28 cellular contexts compared by ENCODE assay signal in the genomic region with DNA sequence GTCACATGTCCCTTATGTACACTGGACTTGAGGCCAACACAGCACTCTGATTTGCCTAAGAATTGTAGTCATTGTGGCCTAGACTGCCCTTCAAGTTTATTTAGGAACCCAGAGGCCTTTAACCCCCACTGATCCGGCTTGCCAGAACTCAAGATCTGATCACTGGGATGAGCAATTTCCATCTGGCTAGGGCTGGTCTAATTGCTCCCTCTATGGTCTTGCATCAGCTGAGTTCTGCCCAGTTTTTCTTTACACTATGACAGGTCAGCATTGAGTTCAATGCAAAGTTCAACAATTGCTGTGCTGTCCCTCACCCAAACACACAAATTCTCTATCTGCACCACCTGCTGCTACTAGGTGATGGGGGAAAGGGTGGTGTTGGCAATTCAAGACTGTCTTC.
"Had no signal": no experiment of that assay in that cellular context is flagged by ENCODE, and none has a peak within 500 bp of the region (broad histone marks: within the 10 kb centered on the region; RNA-seq: fewer than 3 reads in every experiment).

No MANE protein-coding gene starts in this region.

- FAIRE-seq: islet of Langerhans, kidney had no signal

- H3K4me2 ChIP-seq: neural progenitor cell, smooth muscle cell had no signal

- H3K27me3 ChIP-seq: left lung, neural progenitor cell, ovary, right atrium auricular region, right lobe of liver, thyroid gland, transverse colon, upper lobe of left lung had no signal

- ATAC-seq: left colon; left lung; lower lobe of right lung; naive thymus-derived CD8-positive, alpha-beta T cell; stimulated activated memory B cell treated with anti-CD40 and anti-IgM and Interleukin-4, amounts not matched to agents 10 μg/mL and 1 μg/mL and 100 μg/mL, for 72 hours; stimulated activated naive CD8-positive, alpha-beta T cell treated with anti-CD3 and anti-CD28 coated beads, Interleukin-15, amount 100 ng/mL, for 72 hours had no signal

- H3K4me1 ChIP-seq: left lung, lower lobe of right lung, neural progenitor cell, right atrium auricular region, right lobe of liver, thyroid gland, transverse colon, upper lobe of left lung had no signal

- H3K4me3 Mint-ChIP-seq: immature natural killer cell; naive thymus-derived CD8-positive, alpha-beta T cell; nephron; neural progenitor cell; stimulated activated memory B cell treated with anti-CD40 and anti-IgM and Interleukin-4, amounts not matched to agents 10 μg/mL and 1 μg/mL and 100 μg/mL, for 72 hours; stimulated activated naive CD8-positive, alpha-beta T cell treated with anti-CD3 and anti-CD28 coated beads, Interleukin-15, amount 100 ng/mL, for 72 hours had no signal

- H3K27me3 Mint-ChIP-seq: naive thymus-derived CD8-positive, alpha-beta T cell; progenitor cell of endocrine pancreas; stimulated activated memory B cell treated with anti-CD40 and anti-IgM and Interleukin-4, amounts not matched to agents 10 μg/mL and 1 μg/mL and 100 μg/mL, for 72 hours; stimulated activated naive CD8-positive, alpha-beta T cell treated with anti-CD3 and anti-CD28 coated beads, Interleukin-15, amount 100 ng/mL, for 72 hours had no signal

- H3K4me1 Mint-ChIP-seq: immature natural killer cell; naive thymus-derived CD8-positive, alpha-beta T cell; nephron; neural progenitor cell; stimulated activated memory B cell treated with anti-CD40 and anti-IgM and Interleukin-4, amounts not matched to agents 10 μg/mL and 1 μg/mL and 100 μg/mL, for 72 hours; stimulated activated naive CD8-positive, alpha-beta T cell treated with anti-CD3 and anti-CD28 coated beads, Interleukin-15, amount 100 ng/mL, for 72 hours had no signal

- H3K9me3 ChIP-seq: lower lobe of right lung, ovary, right lobe of liver, thyroid gland had no signal

- H3K9ac ChIP-seq: neural progenitor cell had no signal

- H3K4me3 ChIP-seq: left lung, lower lobe of right lung, neural progenitor cell, ovary, right atrium auricular region, right lobe of liver, smooth muscle cell, thyroid gland, transverse colon, upper lobe of left lung had no signal

- H2AFZ ChIP-seq: neural progenitor cell had no signal

- DNase-seq: hippocampal formation; immature natural killer cell; kidney; left colon; left lung; lower lobe of right lung; mammary epithelial cell; mesenchymal stem cell; naive thymus-derived CD8-positive, alpha-beta T cell; ovary; right lobe of liver; stimulated activated CD4-positive, alpha-beta T cell treated with anti-CD3 and anti-CD28 coated beads, Interleukin-1b, Interleukin-23, amount 100 ng/mL, for 48 hours; stimulated activated CD4-positive, alpha-beta T cell treated with anti-CD3 and anti-CD28 coated beads, Interleukin-2, amount 100 ng/mL, for 48 hours; stimulated activated CD4-positive, alpha-beta T cell treated with anti-CD3 and anti-CD28 coated beads, Interleukin-4, amount 100 ng/mL, for 4 hours; stimulated activated CD8-positive, alpha-beta memory T cell treated with anti-CD3 and anti-CD28 coated beads, Interleukin-4, amount 100 ng/mL, for 48 hours; stimulated activated naive CD4-positive, alpha-beta T cell treated with Interleukin-2 at 50 U/mL for 16 hours; stimulated activated naive CD8-positive, alpha-beta T cell treated with anti-CD3 and anti-CD28 coated beads, Interleukin-15, amount 100 ng/mL, for 72 hours; substantia nigra; thyroid gland; transverse colon; upper lobe of left lung had no signal

- H3K27ac ChIP-seq: left lung, lower lobe of right lung, neural progenitor cell, ovary, right atrium auricular region, right lobe of liver, thyroid gland, transverse colon, upper lobe of left lung had no signal

- H3K36me3 Mint-ChIP-seq: immature natural killer cell; neural progenitor cell; stimulated activated memory B cell treated with anti-CD40 and anti-IgM and Interleukin-4, amounts not matched to agents 10 μg/mL and 1 μg/mL and 100 μg/mL, for 72 hours had no signal

- H3K27ac Mint-ChIP-seq: immature natural killer cell; naive thymus-derived CD8-positive, alpha-beta T cell; nephron; neural progenitor cell; progenitor cell of endocrine pancreas; stimulated activated memory B cell treated with anti-CD40 and anti-IgM and Interleukin-4, amounts not matched to agents 10 μg/mL and 1 μg/mL and 100 μg/mL, for 72 hours; stimulated activated naive CD8-positive, alpha-beta T cell treated with anti-CD3 and anti-CD28 coated beads, Interleukin-15, amount 100 ng/mL, for 72 hours had no signal

- H3K36me3 ChIP-seq: left lung, lower lobe of right lung, neural progenitor cell, ovary, right atrium auricular region, right lobe of liver, thyroid gland, transverse colon, upper lobe of left lung had no signal
